16 cellular contexts compared by ENCODE assay signal in genomic region chr4:108556588-108557200, GRCh38.
DNase-seq lines count a peak whose midpoint lies in the region; ATAC-seq and TF ChIP-seq lines count a peak whose summit lies in the region.
"Had no signal": no experiment of that assay in that cellular context is flagged by ENCODE, and none has a peak within 500 bp of the region (broad histone marks: within the 10 kb centered on the region; RNA-seq: fewer than 3 reads in every experiment).

No MANE protein-coding gene starts in this region.

- no peak for TF ChIP-seq POLR2A in stomach (IDR thresholded peaks at IDR 0.05)

- no peaks in the 10 kb centered on the region for H3K9me3 ChIP-seq in stomach

- TF ChIP-seq CTCF in GM10266 (IDR thresholded peaks at IDR 0.05; ENCODE audit: control insufficient read depth, insufficient read depth, low read depth, missing control alignments) (no peak), stomach (IDR thresholded peaks at IDR 0.05) (no peak)

- DNase-seq in GM10266 (ENCODE audit: extremely low spot score) = peak; percentile 15
- DNase-seq in LHCN-M2 (ENCODE audit: low read depth) = peak; percentile 19
- DNase-seq in activated CD4-positive, alpha-beta T cell treated with anti-CD3 and anti-CD28 coated beads for 48 hours = no peak
- DNase-seq in activated CD4-positive, alpha-beta T cell treated with anti-CD3 and anti-CD28 coated beads, Interleukin-2, amount 50 U/mL, for 4 hours = no peak
- DNase-seq in NCI-H82 treated with DMSO at 0.1 percent for 48 hours (lab: John Stamatoyannopoulos, UW; ENCODE audit: unreplicated experiment) = no peak
- no peak for DNase-seq in stomach
- DNase-seq: activated CD8-positive, alpha-beta T cell treated with anti-CD3 and anti-CD28 coated beads for 36 hours; COR-L47; GDM1; NCI-H1105 treated with DMSO at 0.1 percent for 48 hours; stimulated activated naive CD8-positive, alpha-beta T cell treated with anti-CD3 and anti-CD28 coated beads, Interleukin-15, amount 100 ng/mL, for 72 hours; T-helper 9 cell had no signal

- no peak overlapping the region for H3K27ac ChIP-seq in stomach
- H3K27ac ChIP-seq: skin epidermis had no signal

- ATAC-seq in GM19463 (IDR thresholded peaks at IDR 0.05; ENCODE audit: unreplicated experiment) (peak; percentile 78), HG02852 (IDR thresholded peaks at IDR 0.05; ENCODE audit: unreplicated experiment) (peak; percentile 81)
- ATAC-seq: activated CD8-positive, alpha-beta T cell treated with anti-CD3 and anti-CD28 coated beads for 36 hours; activated T-helper 17 cell treated with anti-CD3 and anti-CD28 coated beads, Interleukin-2, amount 50 U/mL, for 72 hours; stimulated activated naive CD8-positive, alpha-beta T cell treated with anti-CD3 and anti-CD28 coated beads, Interleukin-15, amount 100 ng/mL, for 72 hours had no signal

- intact Hi-C loops in stomach (cut with DNase I; ENCODE audit: low total_unique reads) = no loop called here

- H3K4me3 ChIP-seq in stomach = no peak overlapping the region
- H3K4me3 ChIP-seq: skin epidermis had no signal

- no peaks in the 10 kb centered on the region for H3K36me3 ChIP-seq in stomach

- H3K4me1 ChIP-seq in stomach = no peaks in the 10 kb centered on the region

- H3K27me3 ChIP-seq in stomach = no peaks in the 10 kb centered on the region

- WGBS in stomach, 5 donors = 83 to 92% (median 86%) methylated on average over 5 of the region's 5 CpGs

- no peak for TF ChIP-seq EP300 in stomach (IDR thresholded peaks at IDR 0.05)

Comparison
In these comparisons a context has a peak if more than half of its experiments do, and no peak if none do; other contexts are left out.
1. DNase-seq: peak in GM10266 (single experiment) and LHCN-M2 (single experiment); none in activated CD4-positive, alpha-beta T cell treated with anti-CD3 and anti-CD28 coated beads for 48 hours (single experiment), activated CD4-positive, alpha-beta T cell treated with anti-CD3 and anti-CD28 coated beads, Interleukin-2, amount 50 U/mL, for 4 hours (0 of 2), NCI-H82 treated with DMSO at 0.1 percent for 48 hours (single experiment) and stomach (single experiment).